In the genomic region with DNA sequence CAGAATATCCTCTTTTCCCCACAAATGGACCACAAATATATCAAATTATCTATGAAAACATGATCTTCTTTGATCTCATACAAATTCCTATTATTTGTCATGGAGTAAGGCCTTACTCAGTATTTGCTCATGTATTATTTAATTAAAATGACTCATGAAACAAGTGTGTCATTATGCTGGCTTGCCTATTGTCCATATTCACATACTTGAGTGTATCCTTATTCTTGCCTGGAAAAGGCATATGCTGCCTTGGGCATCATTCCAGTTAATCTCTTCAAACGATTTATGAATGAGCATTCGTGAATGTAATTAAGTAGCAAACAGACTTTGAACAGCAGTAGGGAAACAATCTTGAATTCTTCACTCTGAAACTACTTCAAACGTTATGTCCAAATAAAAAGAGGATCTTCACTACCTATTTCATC, we compare ENCODE assay signal across 1 cellular context.
TF ChIP-seq lines count a peak whose summit lies in the region.

No MANE protein-coding gene starts in this region.

TF ChIP-seq in SK-N-SH treated with all-trans-retinoic acid at 6 μM for 48 hours, 23 proteins besides CTCF, POLR2A, EP300 and RAD21 (continued from another document):
- TF ChIP-seq ZNF8 (CRISPR knock-in tag; IDR thresholded peaks at IDR 0.05) (peak; percentile 18; the same call in 1 of the 2 replicates), ESRRG (CRISPR knock-in tag; IDR thresholded peaks at IDR 0.05) (no peak), ISL1 (CRISPR knock-in tag; IDR thresholded peaks at IDR 0.05) (peak; percentile 98), ZC3H10 (CRISPR knock-in tag; IDR thresholded peaks at IDR 0.05) (peak; percentile 97), SNAI2 (CRISPR knock-in tag; IDR thresholded peaks at IDR 0.05) (peak; percentile 94)
- TF ChIP-seq, protein P1, sequence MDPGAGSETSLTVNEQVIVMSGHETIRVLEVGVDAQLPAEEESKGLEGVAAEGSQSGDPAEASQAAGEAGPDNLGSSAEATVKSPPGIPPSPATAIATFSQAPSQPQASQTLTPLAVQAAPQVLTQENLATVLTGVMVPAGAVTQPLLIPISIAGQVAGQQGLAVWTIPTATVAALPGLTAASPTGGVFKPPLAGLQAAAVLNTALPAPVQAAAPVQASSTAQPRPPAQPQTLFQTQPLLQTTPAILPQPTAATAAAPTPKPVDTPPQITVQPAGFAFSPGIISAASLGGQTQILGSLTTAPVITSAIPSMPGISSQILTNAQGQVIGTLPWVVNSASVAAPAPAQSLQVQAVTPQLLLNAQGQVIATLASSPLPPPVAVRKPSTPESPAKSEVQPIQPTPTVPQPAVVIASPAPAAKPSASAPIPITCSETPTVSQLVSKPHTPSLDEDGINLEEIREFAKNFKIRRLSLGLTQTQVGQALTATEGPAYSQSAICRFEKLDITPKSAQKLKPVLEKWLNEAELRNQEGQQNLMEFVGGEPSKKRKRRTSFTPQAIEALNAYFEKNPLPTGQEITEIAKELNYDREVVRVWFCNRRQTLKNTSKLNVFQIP (CRISPR knock-in tag; IDR thresholded peaks at IDR 0.05; ENCODE audit: borderline replicate concordance, low read depth) = peak; percentile 74; the same call in 1 of the 2 replicates
